ENCODE assay signal across 1 cellular context in genomic region chr13:99506632-99507031, GRCh38.
TF ChIP-seq lines count a peak whose summit lies in the region.

No MANE protein-coding gene starts in this region.

TF ChIP-seq in GM12878, 131 proteins besides CTCF, POLR2A, EP300 and RAD21 (continued from another document):
- TF ChIP-seq SKIL (IDR thresholded peaks at IDR 0.05; ENCODE audit: low read depth, poor library complexity, severe bottlenecking) (no peak), SPI1 (IDR thresholded peaks at IDR 0.05; ENCODE audit: borderline replicate concordance, insufficient read depth, low read depth, low read length) (peak; percentile 34; the same call in 1 of the 2 replicates), HDAC6 (IDR thresholded peaks at IDR 0.05; ENCODE audit: unreplicated experiment) (no peak), NKRF (conservative IDR thresholded peaks at IDR 0.05) (no peak), BCL3 (IDR thresholded peaks at IDR 0.05; ENCODE audit: borderline replicate concordance, insufficient read depth, low read depth, low read length, poor library complexity, severe bottlenecking) (no peak), RUNX3 (IDR thresholded peaks at IDR 0.05; ENCODE audit: low read length) (peak; percentile 31; the same call in 1 of the 2 replicates), MEF2A (IDR thresholded peaks at IDR 0.05; ENCODE audit: insufficient read depth, low read depth, low read length) (no peak), TCF3 (IDR thresholded peaks at IDR 0.05; ENCODE audit: borderline replicate concordance, insufficient read depth, low read depth, low read length) (0 out of 2 replicates have a peak, but pooled peaks have one; percentile 47), ESRRA (IDR thresholded peaks at IDR 0.05; ENCODE audit: low read length) (no peak), GATAD2B (conservative IDR thresholded peaks at IDR 0.05; ENCODE audit: low read depth) (no peak), IRF5 (IDR thresholded peaks at IDR 0.05; ENCODE audit: borderline replicate concordance) (no peak), TCF12 (IDR thresholded peaks at IDR 0.05; ENCODE audit: low read depth, low read length) (0 out of 2 replicates have a peak, but pooled peaks have one; percentile 23), BHLHE40 (IDR thresholded peaks at IDR 0.05; ENCODE audit: borderline replicate concordance in 1 of 2, low read depth in 2 of 2, low read length in 1 of 2) (no peak), NFIC (IDR thresholded peaks at IDR 0.05; ENCODE audit: low read depth, low read length) (no peak), E2F8 (IDR thresholded peaks at IDR 0.05; ENCODE audit: low read depth, partially characterized antibody) (no peak), ATF2 (IDR thresholded peaks at IDR 0.05; ENCODE audit: low read length) (no peak)
